14 cellular contexts compared by ENCODE assay signal in the genomic region with DNA sequence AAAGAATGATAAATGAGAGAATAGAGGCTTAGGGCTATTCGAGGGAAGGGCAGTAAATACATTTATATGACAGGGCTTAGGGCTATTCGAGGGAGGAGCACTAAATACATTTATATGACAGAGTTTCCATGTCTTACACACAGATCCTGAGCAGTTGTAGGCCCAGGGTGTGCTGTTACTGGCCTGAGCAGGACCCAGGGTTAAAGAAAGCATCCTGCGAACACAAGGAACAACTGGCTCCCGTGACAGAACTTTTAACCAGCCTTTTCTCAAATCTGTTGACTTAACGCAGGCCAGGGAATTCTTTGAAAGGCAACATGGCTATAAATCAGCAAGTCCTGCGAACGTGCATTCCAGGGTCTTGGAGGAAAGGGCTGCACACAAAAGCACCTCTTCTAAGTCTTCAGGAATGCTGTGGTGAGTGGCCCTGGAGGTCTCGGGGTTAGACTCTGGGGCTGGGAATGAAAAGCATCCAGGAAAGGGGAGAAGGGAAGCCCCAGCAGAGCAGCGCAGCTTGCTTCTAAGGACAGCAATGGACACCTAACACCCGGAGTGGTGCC. TPM values are rescaled to one million over a fixed set of nuclear protein-coding genes. Genes with fewer than 3 reads are reported as not detected.
A peak's percentile ranks its signal among the peaks of the same experiment; 100 is the strongest.
DNase-seq lines count a peak whose midpoint lies in the region; ATAC-seq and TF ChIP-seq lines count a peak whose summit lies in the region.
"Had no signal": no experiment of that assay in that cellular context is flagged by ENCODE, and none has a peak within 500 bp of the region (broad histone marks: within the 10 kb centered on the region; RNA-seq: fewer than 3 reads in every experiment).

No MANE protein-coding gene starts in this region.

- H3K27ac ChIP-seq in SJCRH30: peak overlapping the region; percentile 50; the same call in 1 of the 2 replicates
- no peak overlapping the region for H3K27ac ChIP-seq in CD8-positive, alpha-beta memory T cell (ENCODE audit: low read depth, low read length)

- H3K27me3 Mint-ChIP-seq in activated CD4-positive, alpha-beta memory T cell treated with anti-CD3 and anti-CD28 coated beads, Interleukin-2, amount 10 ng/mL, durations not matched to agents 7 days and 5 days: no peaks in the 10 kb centered on the region
- H3K27me3 Mint-ChIP-seq in CD8-positive, alpha-beta memory T cell: peaks cover 4% of the 10 kb centered on the region in 2 donors
- H3K27me3 Mint-ChIP-seq: natural killer cell treated with Interleukin-12 subunit alpha and Interleukin-12 subunit beta and Interleukin-15 and Interleukin-18, amount 100 ng/mL, for 72 hours had no signal

- H3K4me1 ChIP-seq in SJCRH30: peaks cover 21% of the 10 kb centered on the region
- no peaks in the 10 kb centered on the region for H3K4me1 ChIP-seq in CD8-positive, alpha-beta memory T cell (ENCODE audit: insufficient read depth, low read length)

- no peaks in the 10 kb centered on the region for H3K36me3 Mint-ChIP-seq in activated CD4-positive, alpha-beta memory T cell treated with anti-CD3 and anti-CD28 coated beads, Interleukin-2, amount 10 ng/mL, durations not matched to agents 7 days and 5 days (ENCODE audit: low read depth)
- no peaks in the 10 kb centered on the region for H3K36me3 Mint-ChIP-seq in CD8-positive, alpha-beta memory T cell
- H3K36me3 Mint-ChIP-seq: CD8-positive, alpha-beta T cell; natural killer cell treated with Interleukin-12 subunit alpha and Interleukin-12 subunit beta and Interleukin-15 and Interleukin-18, amount 100 ng/mL, for 72 hours had no signal

- POLR2A ChIA-PET in activated CD4-positive, alpha-beta memory T cell treated with anti-CD3 and anti-CD28 coated beads, Interleukin-2, amount 10 ng/mL, durations not matched to agents 7 days and 5 days (lab: Charles Lee): no interaction called here
- POLR2A ChIA-PET in CD8-positive, alpha-beta memory T cell (lab: Charles Lee): no interaction called here

- H3K27me3 ChIP-seq in SJCRH30: no peaks in the 10 kb centered on the region
- no peaks in the 10 kb centered on the region for H3K27me3 ChIP-seq in CD8-positive, alpha-beta memory T cell (ENCODE audit: insufficient read depth, low read length, poor library complexity, severe bottlenecking)

- TF ChIP-seq CTCF in fibroblast of villous mesenchyme (IDR thresholded peaks at IDR 0.05; ENCODE audit: insufficient read depth, low read depth, low read length): no peak

- no peak overlapping the region for H3K27ac Mint-ChIP-seq in activated CD4-positive, alpha-beta memory T cell treated with anti-CD3 and anti-CD28 coated beads, Interleukin-2, amount 10 ng/mL, durations not matched to agents 7 days and 5 days
- H3K27ac Mint-ChIP-seq in CD8-positive, alpha-beta memory T cell: no peak overlapping the region
- H3K27ac Mint-ChIP-seq: activated T-helper 1 cell treated with anti-CD3 and anti-CD28 coated beads, Interleukin-12 subunit alpha, Interleukin-12 subunit beta, Interleukin-2, Interleukin-4 antibody, amounts not matched to agents 30 ng/mL and 10 ng/mL and 1 ng/mL, durations not matched to agents 14 hours and 24 hours and 36 hours; CD8-positive, alpha-beta T cell; natural killer cell treated with Interleukin-12 subunit alpha and Interleukin-12 subunit beta and Interleukin-15 and Interleukin-18, amount 100 ng/mL, for 72 hours had no signal

- H3K36me3 ChIP-seq in SJCRH30: no peaks in the 10 kb centered on the region
- H3K36me3 ChIP-seq in CD8-positive, alpha-beta memory T cell (ENCODE audit: insufficient read depth, low read length): no peaks in the 10 kb centered on the region

- peak; percentile 77 for DNase-seq in Daoy (ENCODE audit: low read depth)
- DNase-seq in SJCRH30: peak; percentile 42 to 55
- peak; percentile 97 for DNase-seq in fibroblast of villous mesenchyme (ENCODE audit: low read depth)
- DNase-seq in renal cortical epithelial cell (ENCODE audit: low read depth): peak; percentile 99
- no peak for DNase-seq in OCI-M1 (lab: John Stamatoyannopoulos, UW)
- DNase-seq in activated CD4-positive, alpha-beta memory T cell treated with anti-CD3 and anti-CD28 coated beads, Interleukin-2, amount 10 ng/mL, durations not matched to agents 7 days and 5 days: no peak
- no peak for DNase-seq in CD8-positive, alpha-beta memory T cell
- DNase-seq: activated CD4-positive, alpha-beta T cell treated with anti-CD3 and anti-CD28 coated beads for 4 hours; CD8-positive, alpha-beta T cell; NCI-H2081 treated with DMSO at 0.1 percent for 48 hours had no signal

- no peaks in the 10 kb centered on the region for H3K9me3 ChIP-seq in SJCRH30 (replicated peaks)
- no peaks in the 10 kb centered on the region for H3K9me3 ChIP-seq in CD8-positive, alpha-beta memory T cell (ENCODE audit: low read length)

- H3K9me3 Mint-ChIP-seq in activated CD4-positive, alpha-beta memory T cell treated with anti-CD3 and anti-CD28 coated beads, Interleukin-2, amount 10 ng/mL, durations not matched to agents 7 days and 5 days: no peaks in the 10 kb centered on the region
- no peaks in the 10 kb centered on the region for H3K9me3 Mint-ChIP-seq in CD8-positive, alpha-beta memory T cell
- H3K9me3 Mint-ChIP-seq: activated T-helper 1 cell treated with anti-CD3 and anti-CD28 coated beads, Interleukin-12 subunit alpha, Interleukin-12 subunit beta, Interleukin-2, Interleukin-4 antibody, amounts not matched to agents 30 ng/mL and 10 ng/mL and 1 ng/mL, durations not matched to agents 14 hours and 24 hours and 36 hours; CD8-positive, alpha-beta T cell; natural killer cell treated with Interleukin-12 subunit alpha and Interleukin-12 subunit beta and Interleukin-15 and Interleukin-18, amount 100 ng/mL, for 72 hours had no signal

- no peaks in the 10 kb centered on the region for H3K4me1 Mint-ChIP-seq in activated CD4-positive, alpha-beta memory T cell treated with anti-CD3 and anti-CD28 coated beads, Interleukin-2, amount 10 ng/mL, durations not matched to agents 7 days and 5 days
- no peaks in the 10 kb centered on the region for H3K4me1 Mint-ChIP-seq in CD8-positive, alpha-beta memory T cell

- H3K4me3 Mint-ChIP-seq in activated CD4-positive, alpha-beta memory T cell treated with anti-CD3 and anti-CD28 coated beads, Interleukin-2, amount 10 ng/mL, durations not matched to agents 7 days and 5 days: no peak overlapping the region
- H3K4me3 Mint-ChIP-seq in CD8-positive, alpha-beta memory T cell: no peak overlapping the region
- H3K4me3 Mint-ChIP-seq: activated T-helper 1 cell treated with anti-CD3 and anti-CD28 coated beads, Interleukin-12 subunit alpha, Interleukin-12 subunit beta, Interleukin-2, Interleukin-4 antibody, amounts not matched to agents 30 ng/mL and 10 ng/mL and 1 ng/mL, durations not matched to agents 14 hours and 24 hours and 36 hours; CD8-positive, alpha-beta T cell; natural killer cell treated with Interleukin-12 subunit alpha and Interleukin-12 subunit beta and Interleukin-15 and Interleukin-18, amount 100 ng/mL, for 72 hours had no signal

- no peak for ATAC-seq in GM18502 (IDR thresholded peaks at IDR 0.05; ENCODE audit: poor library complexity, unreplicated experiment)
- ATAC-seq: CD8-positive, alpha-beta T cell; HCT116; natural killer cell treated with Interleukin-12 subunit alpha and Interleukin-12 subunit beta and Interleukin-15 and Interleukin-18, amount 100 ng/mL, for 72 hours had no signal

- CTCF ChIA-PET in activated CD4-positive, alpha-beta memory T cell treated with anti-CD3 and anti-CD28 coated beads, Interleukin-2, amount 10 ng/mL, durations not matched to agents 7 days and 5 days (lab: Charles Lee): no interaction called here
- CTCF ChIA-PET in CD8-positive, alpha-beta memory T cell (lab: Charles Lee): no interaction called here

- H3K4me3 ChIP-seq in SJCRH30: no peak overlapping the region
- H3K4me3 ChIP-seq in fibroblast of villous mesenchyme (ENCODE audit: low read depth, low read length): no peak overlapping the region
- H3K4me3 ChIP-seq in CD8-positive, alpha-beta memory T cell (ENCODE audit: low read length): no peak overlapping the region

RNA-seq across cellular contexts. Expression of a gene that starts 45.2 kb away (rescaled TPM):
- not detected in 2 replicates for total RNA-seq in Daoy (2014; rRNA removed; shearing (Covaris generic))
- not detected in 2 replicates for total RNA-seq in SJCRH30 (2014; rRNA removed; shearing (Covaris generic))
- total RNA-seq in fibroblast of villous mesenchyme: under 0.01 and 0.32 TPM in 2 replicates
- total RNA-seq in renal cortical epithelial cell: not detected in 2 replicates
- total RNA-seq in activated CD4-positive, alpha-beta memory T cell treated with anti-CD3 and anti-CD28 coated beads, Interleukin-2, amount 10 ng/mL, durations not matched to agents 7 days and 5 days: 1 to 10 TPM; 3.5 to 3.7 TPM
- total RNA-seq in CD8-positive, alpha-beta memory T cell: not detected
- not detected for polyA plus RNA-seq in CD8-positive, alpha-beta memory T cell
- total RNA-seq: CD8-positive, alpha-beta T cell had no signal

Comparison
In these comparisons a context has a peak if more than half of its experiments do, and no peak if none do; other contexts are left out.
1. DNase-seq: peak in Daoy (single experiment), SJCRH30 (2 of 2), fibroblast of villous mesenchyme (single experiment) and renal cortical epithelial cell (single experiment); none in OCI-M1 (single experiment), activated CD4-positive, alpha-beta memory T cell treated with anti-CD3 and anti-CD28 coated beads, Interleukin-2, amount 10 ng/mL, durations not matched to agents 7 days and 5 days (single experiment) and CD8-positive, alpha-beta memory T cell (0 of 5).